1 cellular context compared by ENCODE assay signal in genomic region chr3:64422192-64422591, GRCh38.
TF ChIP-seq lines count a peak whose summit lies in the region.

No MANE protein-coding gene starts in this region.

TF ChIP-seq in SK-N-SH treated with all-trans-retinoic acid at 6 μM for 48 hours, 23 proteins besides CTCF, POLR2A, EP300 and RAD21 (continued from another document):
- no peak for TF ChIP-seq CSDC2 (CRISPR knock-in tag; IDR thresholded peaks at IDR 0.05)
- TF ChIP-seq, protein P1, sequence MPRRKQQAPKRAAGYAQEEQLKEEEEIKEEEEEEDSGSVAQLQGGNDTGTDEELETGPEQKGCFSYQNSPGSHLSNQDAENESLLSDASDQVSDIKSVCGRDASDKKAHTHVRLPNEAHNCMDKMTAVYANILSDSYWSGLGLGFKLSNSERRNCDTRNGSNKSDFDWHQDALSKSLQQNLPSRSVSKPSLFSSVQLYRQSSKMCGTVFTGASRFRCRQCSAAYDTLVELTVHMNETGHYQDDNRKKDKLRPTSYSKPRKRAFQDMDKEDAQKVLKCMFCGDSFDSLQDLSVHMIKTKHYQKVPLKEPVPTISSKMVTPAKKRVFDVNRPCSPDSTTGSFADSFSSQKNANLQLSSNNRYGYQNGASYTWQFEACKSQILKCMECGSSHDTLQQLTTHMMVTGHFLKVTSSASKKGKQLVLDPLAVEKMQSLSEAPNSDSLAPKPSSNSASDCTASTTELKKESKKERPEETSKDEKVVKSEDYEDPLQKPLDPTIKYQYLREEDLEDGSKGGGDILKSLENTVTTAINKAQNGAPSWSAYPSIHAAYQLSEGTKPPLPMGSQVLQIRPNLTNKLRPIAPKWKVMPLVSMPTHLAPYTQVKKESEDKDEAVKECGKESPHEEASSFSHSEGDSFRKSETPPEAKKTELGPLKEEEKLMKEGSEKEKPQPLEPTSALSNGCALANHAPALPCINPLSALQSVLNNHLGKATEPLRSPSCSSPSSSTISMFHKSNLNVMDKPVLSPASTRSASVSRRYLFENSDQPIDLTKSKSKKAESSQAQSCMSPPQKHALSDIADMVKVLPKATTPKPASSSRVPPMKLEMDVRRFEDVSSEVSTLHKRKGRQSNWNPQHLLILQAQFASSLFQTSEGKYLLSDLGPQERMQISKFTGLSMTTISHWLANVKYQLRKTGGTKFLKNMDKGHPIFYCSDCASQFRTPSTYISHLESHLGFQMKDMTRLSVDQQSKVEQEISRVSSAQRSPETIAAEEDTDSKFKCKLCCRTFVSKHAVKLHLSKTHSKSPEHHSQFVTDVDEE (CRISPR knock-in tag; IDR thresholded peaks at IDR 0.05) = no peak
- TF ChIP-seq ESRRG (CRISPR knock-in tag; IDR thresholded peaks at IDR 0.05) = peak; percentile 84; the same call in 1 of the 2 replicates
- no peak for TF ChIP-seq ZNF8 (CRISPR knock-in tag; IDR thresholded peaks at IDR 0.05)
- TF ChIP-seq ARNTL (CRISPR knock-in tag; IDR thresholded peaks at IDR 0.05; ENCODE audit: borderline replicate concordance, low read depth) = no peak
- TF ChIP-seq ISL1 (CRISPR knock-in tag; IDR thresholded peaks at IDR 0.05) = peak; percentile 97
- peak; percentile 58; the same call in 1 of the 2 replicates for TF ChIP-seq GLIS3 (CRISPR knock-in tag; IDR thresholded peaks at IDR 0.05)
TF ChIP-seq in SK-N-SH treated with all-trans-retinoic acid at 6 μM for 48 hours: peak in this region for 6.
